Comparison of ENCODE assay signal across 15 cellular contexts in genomic region chr14:38387821-38388220, GRCh38.
"Had no signal": no experiment of that assay in that cellular context is flagged by ENCODE, and none has a peak within 500 bp of the region (broad histone marks: within the 10 kb centered on the region; RNA-seq: fewer than 3 reads in every experiment).

No MANE protein-coding gene starts in this region.

- H3K4me3 ChIP-seq: heart left ventricle, psoas muscle, right lobe of liver, spleen, tibial artery, upper lobe of left lung, vagina had no signal

- H3K36me3 ChIP-seq: heart left ventricle, neutrophil, right lobe of liver, spleen, tibial artery, upper lobe of left lung, vagina had no signal

- H3K4me1 ChIP-seq: psoas muscle, upper lobe of left lung, vagina had no signal

- DNase-seq: erythroblast; heart left ventricle; left colon; left ventricle myocardium superior; psoas muscle; retina; right lobe of liver; spleen; stimulated activated CD4-positive, alpha-beta T cell treated with anti-CD3 and anti-CD28 coated beads, Interleukin-15, amount 100 ng/mL, for 24 hours; stimulated activated CD4-positive, alpha-beta T cell treated with anti-CD3 and anti-CD28 coated beads, Interleukin-1b, Interleukin-23, amount 100 ng/mL, for 48 hours; stimulated activated CD4-positive, alpha-beta T cell treated with anti-CD3 and anti-CD28 coated beads, Interleukin-4, amount 100 ng/mL, for 24 hours; tibial artery; upper lobe of left lung had no signal

- H3K9me3 ChIP-seq: heart left ventricle, neutrophil, psoas muscle, right lobe of liver, spleen, tibial artery, upper lobe of left lung, vagina had no signal

- H3K27me3 ChIP-seq: heart left ventricle, neutrophil, right lobe of liver, spleen, tibial artery, upper lobe of left lung, vagina had no signal

- H3K27ac ChIP-seq: heart left ventricle, neutrophil, psoas muscle, right lobe of liver, spleen, tibial artery, upper lobe of left lung, vagina had no signal
